In genomic region chr6:169890901-169891300, GRCh38 we compare ENCODE assay signal across 22 cellular contexts.
"Had no signal": no experiment of that assay in that cellular context is flagged by ENCODE, and none has a peak within 500 bp of the region (broad histone marks: within the 10 kb centered on the region; RNA-seq: fewer than 3 reads in every experiment).

No MANE protein-coding gene starts in this region.

- ATAC-seq: esophagus mucosa; gastrocnemius medialis; left cardiac atrium; left lung; naive thymus-derived CD8-positive, alpha-beta T cell; stimulated activated effector memory CD8-positive, alpha-beta T cell treated with anti-CD3 and anti-CD28 coated beads, Interleukin-12 subunit alpha, Interleukin-12 subunit beta, amount 100 ng/mL, for 72 hours had no signal

- H3K27ac Mint-ChIP-seq: endodermal cell; naive thymus-derived CD8-positive, alpha-beta T cell; stimulated activated effector memory CD8-positive, alpha-beta T cell treated with anti-CD3 and anti-CD28 coated beads, Interleukin-12 subunit alpha, Interleukin-12 subunit beta, amount 100 ng/mL, for 72 hours had no signal

- H3K9me3 Mint-ChIP-seq: stimulated activated effector memory CD8-positive, alpha-beta T cell treated with anti-CD3 and anti-CD28 coated beads, Interleukin-12 subunit alpha, Interleukin-12 subunit beta, amount 100 ng/mL, for 72 hours had no signal

- DNase-seq: cerebellar nuclear complex; effector CD4-positive, alpha-beta T cell; endodermal cell; foreskin fibroblast; gastrocnemius medialis; head of caudate nucleus; left cardiac atrium; left lung; mesendoderm; midbrain; naive thymus-derived CD8-positive, alpha-beta T cell; occipital lobe; right cardiac atrium; sigmoid colon; stimulated activated CD4-positive, alpha-beta T cell treated with anti-CD3 and anti-CD28 coated beads, Interleukin-2, amount 100 ng/mL, for 24 hours; stimulated activated CD4-positive, alpha-beta T cell treated with anti-CD3 and anti-CD28 coated beads, Interleukin-4, amount 100 ng/mL, for 24 hours; stimulated activated naive CD4-positive, alpha-beta T cell treated with Interleukin-2 at 50 U/mL for 16 hours; stomach; thyroid gland; upper lobe of left lung had no signal

- H3K4me1 Mint-ChIP-seq: endodermal cell; stimulated activated effector memory CD8-positive, alpha-beta T cell treated with anti-CD3 and anti-CD28 coated beads, Interleukin-12 subunit alpha, Interleukin-12 subunit beta, amount 100 ng/mL, for 72 hours had no signal

- H3K36me3 Mint-ChIP-seq: stimulated activated effector memory CD8-positive, alpha-beta T cell treated with anti-CD3 and anti-CD28 coated beads, Interleukin-12 subunit alpha, Interleukin-12 subunit beta, amount 100 ng/mL, for 72 hours had no signal

- H3K4me3 Mint-ChIP-seq: endodermal cell; naive thymus-derived CD8-positive, alpha-beta T cell; stimulated activated effector memory CD8-positive, alpha-beta T cell treated with anti-CD3 and anti-CD28 coated beads, Interleukin-12 subunit alpha, Interleukin-12 subunit beta, amount 100 ng/mL, for 72 hours had no signal
